In genomic region chr22:42317691-42318547, GRCh38 we compare ENCODE assay signal across 13 cellular contexts. TPM values are rescaled to one million over a fixed set of nuclear protein-coding genes. Genes with fewer than 3 reads are reported as not detected.
DNase-seq lines count a peak whose midpoint lies in the region; ATAC-seq and TF ChIP-seq lines count a peak whose summit lies in the region.
"Had no signal": no experiment of that assay in that cellular context is flagged by ENCODE, and none has a peak within 500 bp of the region (broad histone marks: within the 10 kb centered on the region; RNA-seq: fewer than 3 reads in every experiment).

No MANE protein-coding gene starts in this region.

- peaks cover 18 to 86% (median 64%) of the 10 kb centered on the region in 4 donors for H3K4me1 ChIP-seq in stomach

- peak; percentile 50 for DNase-seq in NCI-H146 (lab: John Stamatoyannopoulos, UW)
- DNase-seq in NCI-H146 treated with DMSO at 0.1 percent for 48 hours (lab: John Stamatoyannopoulos, UW; ENCODE audit: unreplicated experiment) = no peak
- DNase-seq in NCI-H526 (lab: John Stamatoyannopoulos, UW) = peak; percentile 89 to 94
- peak; percentile 56 to 96 (median 82) for DNase-seq in head of caudate nucleus
- DNase-seq in stomach = peak; percentile 58
- no peak for DNase-seq in stimulated activated CD4-positive, alpha-beta T cell treated with anti-CD3 and anti-CD28 coated beads, Interleukin-1b, Interleukin-23, amount 100 ng/mL, for 48 hours
- DNase-seq: foreskin melanocyte, naive B cell had no signal

- no peak for TF ChIP-seq CTCF in stomach (IDR thresholded peaks at IDR 0.05)

- no peaks in the 10 kb centered on the region for H3K36me3 ChIP-seq in stomach
- H3K36me3 ChIP-seq: vagina had no signal

- H3K9me3 ChIP-seq in stomach = no peaks in the 10 kb centered on the region
- H3K9me3 ChIP-seq: body of pancreas, vagina had no signal

- H3K4me3 ChIP-seq in stomach = peak overlapping the region in 1 of 4 donors; percentile 13
- H3K4me3 ChIP-seq: body of pancreas, SK-N-MC, vagina had no signal

- intact Hi-C loops in head of caudate nucleus (cut with DNase I) (loop anchor here (10.0 kb wide), 1 partner anchor 143 kb away; no protein-coding TSS in a partner anchor), stomach (cut with DNase I; ENCODE audit: low total_unique reads) (no loop called here)

- no peak for TF ChIP-seq EP300 in stomach (IDR thresholded peaks at IDR 0.05)

- WGBS in stomach, 5 donors = 54 to 69% (median 62%) methylated on average over 22 to 25 of the region's 25 CpGs

- H3K27ac ChIP-seq in stomach = peak overlapping the region; percentile 6 to 69 (median 50)
- H3K27ac ChIP-seq: body of pancreas, SK-N-MC, vagina had no signal

- H3K27me3 ChIP-seq in stomach = peaks cover 0 to 6% (median 0%) of the 10 kb centered on the region in 3 donors
- H3K27me3 ChIP-seq: body of pancreas, vagina had no signal

- no peak for TF ChIP-seq POLR2A in stomach (IDR thresholded peaks at IDR 0.05)

- ATAC-seq in GM21526 (IDR thresholded peaks at IDR 0.05; ENCODE audit: low FRiP score, unreplicated experiment) (no peak), GM18873 (IDR thresholded peaks at IDR 0.05; ENCODE audit: low FRiP score, unreplicated experiment) (no peak)
- ATAC-seq: body of pancreas had no signal

RNA-seq across cellular contexts. Expression of gene TCF20, which starts 47.5 kb away (rescaled TPM):
- total RNA-seq in stomach = 10 to 100 TPM; 11.1 to 50.0 (median 37.5) TPM
- polyA plus RNA-seq in stomach = 10 to 100 TPM in 1 of 3 donors, 1 to 10 TPM in 2; 5.8 to 11.0 (median 7.3) TPM

Comparison
In these comparisons a context has a peak if more than half of its experiments do, and no peak if none do; other contexts are left out.
1. DNase-seq: peak in NCI-H146 (single experiment), NCI-H526 (2 of 2), head of caudate nucleus (42 of 42) and stomach (single experiment); none in NCI-H146 treated with DMSO at 0.1 percent for 48 hours (single experiment) and stimulated activated CD4-positive, alpha-beta T cell treated with anti-CD3 and anti-CD28 coated beads, Interleukin-1b, Interleukin-23, amount 100 ng/mL, for 48 hours (single experiment).